ENCODE assay signal across 8 cellular contexts in the genomic region with DNA sequence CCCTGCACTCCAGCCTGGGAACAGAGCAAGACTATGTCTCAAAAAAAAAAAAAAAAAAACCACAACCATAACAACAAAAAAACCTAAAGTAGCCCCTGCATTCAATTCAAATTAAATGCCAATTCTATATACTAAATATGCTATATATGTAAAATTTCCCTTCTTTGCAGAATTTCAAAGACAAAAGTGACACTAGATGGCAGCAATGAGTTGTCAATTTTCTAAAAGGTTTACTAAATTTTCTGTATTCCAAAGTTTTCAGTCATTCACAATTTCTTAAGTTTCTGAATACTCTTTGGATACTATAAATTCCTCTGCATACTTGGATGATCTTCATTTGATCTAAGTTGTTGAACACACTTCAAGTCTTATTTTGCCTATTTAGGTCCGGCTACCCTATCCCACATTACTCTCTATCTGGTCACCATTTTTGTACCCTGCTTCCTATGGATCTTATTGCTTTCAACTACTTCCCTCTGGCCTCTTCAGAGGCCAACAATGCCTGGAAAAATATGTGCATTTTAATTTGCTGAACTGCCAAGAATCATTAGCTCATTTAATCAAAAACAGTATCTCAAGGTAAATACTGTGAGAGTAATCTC. TPM values are rescaled to one million over a fixed set of nuclear protein-coding genes. Genes with fewer than 3 reads are reported as not detected.
A peak's percentile ranks its signal among the peaks of the same experiment; 100 is the strongest.
DNase-seq lines count a peak whose midpoint lies in the region; ATAC-seq and TF ChIP-seq lines count a peak whose summit lies in the region.

No MANE protein-coding gene starts in this region.

- H3K27ac ChIP-seq in ACC112 (ENCODE audit: low read depth, low read length): 0 out of 2 replicates have a peak overlapping the region, but pooled peaks have one; percentile 14
- peak overlapping the region; percentile 45 for H3K27ac ChIP-seq in right cardiac atrium (ENCODE audit: low read length)

- no peaks in the 10 kb centered on the region for H3K27me3 Mint-ChIP-seq in T-helper 17 cell

- POLR2A ChIA-PET in GM10248 (lab: Yijun Ruan, JAX): interaction anchor here (0.6 to 0.7 kb wide), 2 partner anchors 20 to 246 kb away, joined by 3 to 12 read pairs; no protein-coding TSS in a partner anchor

- peak overlapping the region; percentile 25 for H3K4me3 Mint-ChIP-seq in T-helper 17 cell

- peak; percentile 27 for TF ChIP-seq CTCF in GM10248 (IDR thresholded peaks at IDR 0.05; ENCODE audit: control extremely low read depth, extremely low read depth, low read depth, missing control alignments)

- 90% methylated on average over 1 of the region's 1 CpG for WGBS in right cardiac atrium

- H3K27ac Mint-ChIP-seq in T-helper 17 cell: peak overlapping the region; percentile 88

- H3K4me1 Mint-ChIP-seq in T-helper 17 cell: peaks cover 47% of the 10 kb centered on the region

- peaks cover 31% of the 10 kb centered on the region for H3K4me1 ChIP-seq in ACC112 (ENCODE audit: control insufficient read depth, insufficient read depth, low read length, unreplicated experiment)
- peaks cover 9% of the 10 kb centered on the region for H3K4me1 ChIP-seq in right cardiac atrium (ENCODE audit: control insufficient read depth, insufficient read depth, low read length)

- H2AFZ ChIP-seq in ACC112 (ENCODE audit: low read length, unreplicated experiment): no peak overlapping the region

- CTCF ChIA-PET in GM10248 (lab: Yijun Ruan, JAX): interaction anchor here (0.7 to 4.2 kb wide), 8 partner anchors 9 to 70 kb away, joined by 3 to 14 read pairs (median 4); no protein-coding TSS in a partner anchor

- no peak for DNase-seq in GM10248 (ENCODE audit: extremely low spot score)
- DNase-seq in T-helper 17 cell: no peak
- DNase-seq in right cardiac atrium: no peak
- no peak for DNase-seq in pons (ENCODE audit: low spot score)
- no peak for DNase-seq in activated CD4-positive, alpha-beta T cell treated with anti-CD3 and anti-CD28 coated beads for 48 hours
- no peak for DNase-seq in sciatic nerve (ENCODE audit: low spot score)

- no peaks in the 10 kb centered on the region for H3K9me3 ChIP-seq in T-helper 17 cell (ENCODE audit: control insufficient read depth, low read length, poor library complexity, severe bottlenecking)
- no peaks in the 10 kb centered on the region for H3K9me3 ChIP-seq in right cardiac atrium (ENCODE audit: control insufficient read depth, low read length)

- H3K4me3 ChIP-seq in ACC112 (ENCODE audit: low read depth, low read length): no peak overlapping the region
- H3K4me3 ChIP-seq in right cardiac atrium (ENCODE audit: low read length): no peak overlapping the region

- H3K27me3 ChIP-seq in ACC112 (ENCODE audit: insufficient read depth, low read length) (no peaks in the 10 kb centered on the region), right cardiac atrium (ENCODE audit: control insufficient read depth, insufficient read depth) (no peaks in the 10 kb centered on the region)

- intact Hi-C loops in right cardiac atrium (cut with DNase I): loop anchor here in 1 of 4 donors (10.0 kb wide), 1 partner anchor 143 kb away; the partner anchor contains the start of gene SUPT16H
- intact Hi-C loops in sciatic nerve (cut with DNase I): no loop called here

- no peak for ATAC-seq in T-helper 17 cell
- no peak for ATAC-seq in right cardiac atrium
- ATAC-seq in GM18519 (IDR thresholded peaks at IDR 0.05; ENCODE audit: low FRiP score, unreplicated experiment): no peak
- no peak for ATAC-seq in sciatic nerve

- H3K36me3 ChIP-seq in ACC112 (ENCODE audit: insufficient read depth, low read length): peaks cover 27% of the 10 kb centered on the region

- H3K79me2 ChIP-seq in ACC112 (ENCODE audit: control insufficient read depth, insufficient read depth, low read length, unreplicated experiment): peaks cover 96% of the 10 kb centered on the region

- no peaks in the 10 kb centered on the region for H3K36me3 Mint-ChIP-seq in T-helper 17 cell (ENCODE audit: low read depth)

RNA-seq across cellular contexts. Expression of gene HNRNPC, which starts 27.9 kb away (rescaled TPM):
- total RNA-seq in T-helper 17 cell (100 to 1,000 TPM; 576 to 580 TPM), right cardiac atrium (100 to 1,000 TPM; 241 to 308 (median 289) TPM), sciatic nerve (395 TPM)
- 334 TPM for polyA plus RNA-seq in right cardiac atrium

RNA-seq across cellular contexts. Expression of gene RPGRIP1, which starts 38.6 kb away (rescaled TPM):
- total RNA-seq in T-helper 17 cell (under 1 TPM in 1 of 2 donors, not detected in 1; 0.94 TPM), right cardiac atrium (1 to 10 TPM in 1 of 4 donors, under 1 TPM in 3; 0.20 to 1.0 (median 0.61) TPM), sciatic nerve (0.45 TPM)
- 0.27 TPM for polyA plus RNA-seq in right cardiac atrium
